ENCODE assay signal across 1 cellular context in the genomic region with DNA sequence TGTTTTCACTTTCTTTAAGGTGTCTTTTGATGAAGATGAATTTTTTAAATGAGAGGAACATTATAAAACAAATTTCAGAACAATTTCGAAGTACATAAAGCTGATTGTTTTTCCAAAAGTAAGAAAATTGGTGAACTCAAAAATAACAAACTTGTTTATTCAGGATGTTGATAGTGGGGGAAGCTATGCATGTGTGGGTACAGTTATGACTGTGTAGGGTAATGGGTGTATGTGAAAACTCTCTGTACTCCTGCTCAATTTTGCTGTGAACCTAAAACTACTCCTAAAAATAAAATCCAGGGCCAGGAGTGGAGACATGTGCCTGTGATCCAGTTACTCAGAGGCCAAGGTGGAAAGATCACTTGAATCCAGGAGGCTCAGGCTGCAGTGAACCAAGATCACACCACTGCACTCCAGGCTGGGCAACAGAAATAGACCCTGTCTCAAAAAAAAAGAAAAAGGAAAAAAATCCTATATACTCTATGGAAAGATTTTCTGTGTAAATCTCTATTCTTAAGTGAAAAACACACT.
A peak's percentile ranks its signal among the peaks of the same experiment; 100 is the strongest.
TF ChIP-seq lines count a peak whose summit lies in the region.

No MANE protein-coding gene starts in this region.

TF ChIP-seq in GM12878, 131 proteins besides CTCF, POLR2A, EP300 and RAD21:
- TF ChIP-seq NFIC (IDR thresholded peaks at IDR 0.05; ENCODE audit: low read depth, low read length) = peak; percentile 36; the same call in 1 of the 2 replicates
- 0 out of 3 replicates have a peak, but pooled peaks have one; percentile 26 for TF ChIP-seq POU2F2 (IDR thresholded peaks at IDR 0.05; ENCODE audit: borderline replicate concordance, low read depth, low read length)
- TF ChIP-seq RAD51 (IDR thresholded peaks at IDR 0.05) = no peak
- TF ChIP-seq IRF4 (IDR thresholded peaks at IDR 0.05; ENCODE audit: low read depth, low read length) = 0 out of 2 replicates have a peak, but pooled peaks have one; percentile 21
- TF ChIP-seq JUNB (IDR thresholded peaks at IDR 0.05) = peak; percentile 66
- TF ChIP-seq RUNX3 (IDR thresholded peaks at IDR 0.05; ENCODE audit: low read length) = peak; percentile 51
- TF ChIP-seq MEF2A (IDR thresholded peaks at IDR 0.05; ENCODE audit: insufficient read depth, low read depth, low read length) = 0 out of 2 replicates have a peak, but pooled peaks have one; percentile 27
- TF ChIP-seq HCFC1 (IDR thresholded peaks at IDR 0.05; ENCODE audit: low read length) = no peak
- 0 out of 4 replicates have a peak, but pooled peaks of 1 of the 2 experiments have one; percentile 16 for TF ChIP-seq BHLHE40 (IDR thresholded peaks at IDR 0.05; ENCODE audit: borderline replicate concordance in 1 of 2, low read depth in 2 of 2, low read length in 1 of 2)
